1 cellular context compared by ENCODE assay signal in genomic region chr17:7281074-7281952, GRCh38.
A peak's percentile ranks its signal among the peaks of the same experiment; 100 is the strongest.
TF ChIP-seq lines count a peak whose summit lies in the region.

Gene SLC2A4, plus strand, starts transcription at chr17:7281718. Its CDS starts 217 bp downstream, at chr17:7281935.

TF ChIP-seq in HepG2, 621 proteins besides CTCF, POLR2A, EP300 and RAD21 (continued from another document and continues in another):
- TF ChIP-seq ZNF343 (CRISPR knock-in tag; IDR thresholded peaks at IDR 0.05) (0 out of 2 replicates have a peak, but pooled peaks have one; percentile 22), PAF1 (CRISPR knock-in tag; IDR thresholded peaks at IDR 0.05) (no peak), MAZ (IDR thresholded peaks at IDR 0.05; ENCODE audit: borderline replicate concordance, low read depth, low read length) (peak; percentile 73), MAZ (CRISPR knock-in tag; IDR thresholded peaks at IDR 0.05; ENCODE audit: low read depth) (no peak), ZNF891 (CRISPR knock-in tag; IDR thresholded peaks at IDR 0.05) (no peak), ZNF253 (CRISPR knock-in tag; IDR thresholded peaks at IDR 0.05; ENCODE audit: borderline replicate concordance) (0 out of 2 replicates have a peak, but pooled peaks have one; percentile 1), KLF12 (CRISPR knock-in tag; IDR thresholded peaks at IDR 0.05; ENCODE audit: borderline replicate concordance) (no peak), HOXA7 (CRISPR knock-in tag; IDR thresholded peaks at IDR 0.05) (no peak), CHD4 (IDR thresholded peaks at IDR 0.05; ENCODE audit: borderline replicate concordance, low read length) (no peak), ZNF530 (CRISPR knock-in tag; IDR thresholded peaks at IDR 0.05; ENCODE audit: low read depth) (no peak), ZNF468 (CRISPR knock-in tag; IDR thresholded peaks at IDR 0.05) (peak; percentile 5; the same call in 1 of the 2 replicates), ZNF335 (CRISPR knock-in tag; IDR thresholded peaks at IDR 0.05) (no peak), KLF11 (CRISPR knock-in tag; IDR thresholded peaks at IDR 0.05) (no peak), ZNF670 (CRISPR knock-in tag; IDR thresholded peaks at IDR 0.05; ENCODE audit: borderline replicate concordance) (no peak), FOXK1 (CRISPR knock-in tag; IDR thresholded peaks at IDR 0.05; ENCODE audit: borderline replicate concordance, low read depth) (peak; percentile 42; the same call in 1 of the 2 replicates), PLSCR1 (CRISPR knock-in tag; IDR thresholded peaks at IDR 0.05; ENCODE audit: borderline replicate concordance) (no peak), SP1 (IDR thresholded peaks at IDR 0.05) (0 out of 2 replicates have a peak, but pooled peaks have one; percentile 32), SP1 (CRISPR knock-in tag; IDR thresholded peaks at IDR 0.05) (peak; percentile 93), ZNF580 (CRISPR knock-in tag; IDR thresholded peaks at IDR 0.05; ENCODE audit: borderline replicate concordance, low read depth) (no peak), HES4 (CRISPR knock-in tag; IDR thresholded peaks at IDR 0.05; ENCODE audit: borderline replicate concordance) (no peak; the same call in 1 of the 2 replicates), PHF20 (CRISPR knock-in tag; IDR thresholded peaks at IDR 0.05) (no peak), HNRNPH1 (optimal IDR thresholded peaks at IDR 0.05; ENCODE audit: low read depth, low read length) (peak; percentile 6), ZNF616 (CRISPR knock-in tag; IDR thresholded peaks at IDR 0.05; ENCODE audit: low read depth) (no peak), ZNF546 (CRISPR knock-in tag; conservative IDR thresholded peaks at IDR 0.05) (no peak; the same call in 1 of the 2 replicates), ZNF496 (CRISPR knock-in tag; IDR thresholded peaks at IDR 0.05; ENCODE audit: insufficient replicate concordance) (no peak), ZNF547 (CRISPR knock-in tag; IDR thresholded peaks at IDR 0.05) (no peak; the same call in 1 of the 2 replicates), ZNF142 (CRISPR knock-in tag; IDR thresholded peaks at IDR 0.05) (0 out of 2 replicates have a peak, but pooled peaks have one; percentile 8), XBP1 (CRISPR knock-in tag; IDR thresholded peaks at IDR 0.05) (no peak), ZMAT3 (CRISPR knock-in tag; conservative IDR thresholded peaks at IDR 0.05) (no peak), ZKSCAN8 (CRISPR knock-in tag; IDR thresholded peaks at IDR 0.05; ENCODE audit: borderline replicate concordance) (no peak)
- TF ChIP-seq, protein P1, sequence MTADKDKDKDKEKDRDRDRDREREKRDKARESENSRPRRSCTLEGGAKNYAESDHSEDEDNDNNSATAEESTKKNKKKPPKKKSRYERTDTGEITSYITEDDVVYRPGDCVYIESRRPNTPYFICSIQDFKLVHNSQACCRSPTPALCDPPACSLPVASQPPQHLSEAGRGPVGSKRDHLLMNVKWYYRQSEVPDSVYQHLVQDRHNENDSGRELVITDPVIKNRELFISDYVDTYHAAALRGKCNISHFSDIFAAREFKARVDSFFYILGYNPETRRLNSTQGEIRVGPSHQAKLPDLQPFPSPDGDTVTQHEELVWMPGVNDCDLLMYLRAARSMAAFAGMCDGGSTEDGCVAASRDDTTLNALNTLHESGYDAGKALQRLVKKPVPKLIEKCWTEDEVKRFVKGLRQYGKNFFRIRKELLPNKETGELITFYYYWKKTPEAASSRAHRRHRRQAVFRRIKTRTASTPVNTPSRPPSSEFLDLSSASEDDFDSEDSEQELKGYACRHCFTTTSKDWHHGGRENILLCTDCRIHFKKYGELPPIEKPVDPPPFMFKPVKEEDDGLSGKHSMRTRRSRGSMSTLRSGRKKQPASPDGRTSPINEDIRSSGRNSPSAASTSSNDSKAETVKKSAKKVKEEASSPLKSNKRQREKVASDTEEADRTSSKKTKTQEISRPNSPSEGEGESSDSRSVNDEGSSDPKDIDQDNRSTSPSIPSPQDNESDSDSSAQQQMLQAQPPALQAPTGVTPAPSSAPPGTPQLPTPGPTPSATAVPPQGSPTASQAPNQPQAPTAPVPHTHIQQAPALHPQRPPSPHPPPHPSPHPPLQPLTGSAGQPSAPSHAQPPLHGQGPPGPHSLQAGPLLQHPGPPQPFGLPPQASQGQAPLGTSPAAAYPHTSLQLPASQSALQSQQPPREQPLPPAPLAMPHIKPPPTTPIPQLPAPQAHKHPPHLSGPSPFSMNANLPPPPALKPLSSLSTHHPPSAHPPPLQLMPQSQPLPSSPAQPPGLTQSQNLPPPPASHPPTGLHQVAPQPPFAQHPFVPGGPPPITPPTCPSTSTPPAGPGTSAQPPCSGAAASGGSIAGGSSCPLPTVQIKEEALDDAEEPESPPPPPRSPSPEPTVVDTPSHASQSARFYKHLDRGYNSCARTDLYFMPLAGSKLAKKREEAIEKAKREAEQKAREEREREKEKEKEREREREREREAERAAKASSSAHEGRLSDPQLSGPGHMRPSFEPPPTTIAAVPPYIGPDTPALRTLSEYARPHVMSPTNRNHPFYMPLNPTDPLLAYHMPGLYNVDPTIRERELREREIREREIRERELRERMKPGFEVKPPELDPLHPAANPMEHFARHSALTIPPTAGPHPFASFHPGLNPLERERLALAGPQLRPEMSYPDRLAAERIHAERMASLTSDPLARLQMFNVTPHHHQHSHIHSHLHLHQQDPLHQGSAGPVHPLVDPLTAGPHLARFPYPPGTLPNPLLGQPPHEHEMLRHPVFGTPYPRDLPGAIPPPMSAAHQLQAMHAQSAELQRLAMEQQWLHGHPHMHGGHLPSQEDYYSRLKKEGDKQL (CRISPR knock-in tag; IDR thresholded peaks at IDR 0.05; ENCODE audit: low read depth): no peak
- TF ChIP-seq, protein P2, sequence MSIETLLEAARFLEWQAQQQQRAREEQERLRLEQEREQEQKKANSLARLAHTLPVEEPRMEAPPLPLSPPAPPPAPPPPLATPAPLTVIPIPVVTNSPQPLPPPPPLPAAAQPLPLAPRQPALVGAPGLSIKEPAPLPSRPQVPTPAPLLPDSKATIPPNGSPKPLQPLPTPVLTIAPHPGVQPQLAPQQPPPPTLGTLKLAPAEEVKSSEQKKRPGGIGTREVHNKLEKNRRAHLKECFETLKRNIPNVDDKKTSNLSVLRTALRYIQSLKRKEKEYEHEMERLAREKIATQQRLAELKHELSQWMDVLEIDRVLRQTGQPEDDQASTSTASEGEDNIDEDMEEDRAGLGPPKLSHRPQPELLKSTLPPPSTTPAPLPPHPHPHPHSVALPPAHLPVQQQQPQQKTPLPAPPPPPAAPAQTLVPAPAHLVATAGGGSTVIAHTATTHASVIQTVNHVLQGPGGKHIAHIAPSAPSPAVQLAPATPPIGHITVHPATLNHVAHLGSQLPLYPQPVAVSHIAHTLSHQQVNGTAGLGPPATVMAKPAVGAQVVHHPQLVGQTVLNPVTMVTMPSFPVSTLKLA (IDR thresholded peaks at IDR 0.05): peak; percentile 85
- TF ChIP-seq, protein P3, sequence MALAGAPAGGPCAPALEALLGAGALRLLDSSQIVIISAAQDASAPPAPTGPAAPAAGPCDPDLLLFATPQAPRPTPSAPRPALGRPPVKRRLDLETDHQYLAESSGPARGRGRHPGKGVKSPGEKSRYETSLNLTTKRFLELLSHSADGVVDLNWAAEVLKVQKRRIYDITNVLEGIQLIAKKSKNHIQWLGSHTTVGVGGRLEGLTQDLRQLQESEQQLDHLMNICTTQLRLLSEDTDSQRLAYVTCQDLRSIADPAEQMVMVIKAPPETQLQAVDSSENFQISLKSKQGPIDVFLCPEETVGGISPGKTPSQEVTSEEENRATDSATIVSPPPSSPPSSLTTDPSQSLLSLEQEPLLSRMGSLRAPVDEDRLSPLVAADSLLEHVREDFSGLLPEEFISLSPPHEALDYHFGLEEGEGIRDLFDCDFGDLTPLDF (CRISPR knock-in tag; IDR thresholded peaks at IDR 0.05): peak; percentile 71
- TF ChIP-seq, protein P4, sequence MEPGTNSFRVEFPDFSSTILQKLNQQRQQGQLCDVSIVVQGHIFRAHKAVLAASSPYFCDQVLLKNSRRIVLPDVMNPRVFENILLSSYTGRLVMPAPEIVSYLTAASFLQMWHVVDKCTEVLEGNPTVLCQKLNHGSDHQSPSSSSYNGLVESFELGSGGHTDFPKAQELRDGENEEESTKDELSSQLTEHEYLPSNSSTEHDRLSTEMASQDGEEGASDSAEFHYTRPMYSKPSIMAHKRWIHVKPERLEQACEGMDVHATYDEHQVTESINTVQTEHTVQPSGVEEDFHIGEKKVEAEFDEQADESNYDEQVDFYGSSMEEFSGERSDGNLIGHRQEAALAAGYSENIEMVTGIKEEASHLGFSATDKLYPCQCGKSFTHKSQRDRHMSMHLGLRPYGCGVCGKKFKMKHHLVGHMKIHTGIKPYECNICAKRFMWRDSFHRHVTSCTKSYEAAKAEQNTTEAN (CRISPR knock-in tag; conservative IDR thresholded peaks at IDR 0.05): no peak
- TF ChIP-seq, protein P5, sequence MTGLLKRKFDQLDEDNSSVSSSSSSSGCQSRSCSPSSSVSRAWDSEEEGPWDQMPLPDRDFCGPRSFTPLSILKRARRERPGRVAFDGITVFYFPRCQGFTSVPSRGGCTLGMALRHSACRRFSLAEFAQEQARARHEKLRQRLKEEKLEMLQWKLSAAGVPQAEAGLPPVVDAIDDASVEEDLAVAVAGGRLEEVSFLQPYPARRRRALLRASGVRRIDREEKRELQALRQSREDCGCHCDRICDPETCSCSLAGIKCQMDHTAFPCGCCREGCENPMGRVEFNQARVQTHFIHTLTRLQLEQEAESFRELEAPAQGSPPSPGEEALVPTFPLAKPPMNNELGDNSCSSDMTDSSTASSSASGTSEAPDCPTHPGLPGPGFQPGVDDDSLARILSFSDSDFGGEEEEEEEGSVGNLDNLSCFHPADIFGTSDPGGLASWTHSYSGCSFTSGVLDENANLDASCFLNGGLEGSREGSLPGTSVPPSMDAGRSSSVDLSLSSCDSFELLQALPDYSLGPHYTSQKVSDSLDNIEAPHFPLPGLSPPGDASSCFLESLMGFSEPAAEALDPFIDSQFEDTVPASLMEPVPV (CRISPR knock-in tag; IDR thresholded peaks at IDR 0.05): 0 out of 2 replicates have a peak, but pooled peaks have one; percentile 1
- TF ChIP-seq, protein P6, sequence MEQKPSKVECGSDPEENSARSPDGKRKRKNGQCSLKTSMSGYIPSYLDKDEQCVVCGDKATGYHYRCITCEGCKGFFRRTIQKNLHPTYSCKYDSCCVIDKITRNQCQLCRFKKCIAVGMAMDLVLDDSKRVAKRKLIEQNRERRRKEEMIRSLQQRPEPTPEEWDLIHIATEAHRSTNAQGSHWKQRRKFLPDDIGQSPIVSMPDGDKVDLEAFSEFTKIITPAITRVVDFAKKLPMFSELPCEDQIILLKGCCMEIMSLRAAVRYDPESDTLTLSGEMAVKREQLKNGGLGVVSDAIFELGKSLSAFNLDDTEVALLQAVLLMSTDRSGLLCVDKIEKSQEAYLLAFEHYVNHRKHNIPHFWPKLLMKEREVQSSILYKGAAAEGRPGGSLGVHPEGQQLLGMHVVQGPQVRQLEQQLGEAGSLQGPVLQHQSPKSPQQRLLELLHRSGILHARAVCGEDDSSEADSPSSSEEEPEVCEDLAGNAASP (CRISPR knock-in tag; IDR thresholded peaks at IDR 0.05; ENCODE audit: borderline replicate concordance): no peak
